ENCODE assay signal across 8 cellular contexts in the genomic region with DNA sequence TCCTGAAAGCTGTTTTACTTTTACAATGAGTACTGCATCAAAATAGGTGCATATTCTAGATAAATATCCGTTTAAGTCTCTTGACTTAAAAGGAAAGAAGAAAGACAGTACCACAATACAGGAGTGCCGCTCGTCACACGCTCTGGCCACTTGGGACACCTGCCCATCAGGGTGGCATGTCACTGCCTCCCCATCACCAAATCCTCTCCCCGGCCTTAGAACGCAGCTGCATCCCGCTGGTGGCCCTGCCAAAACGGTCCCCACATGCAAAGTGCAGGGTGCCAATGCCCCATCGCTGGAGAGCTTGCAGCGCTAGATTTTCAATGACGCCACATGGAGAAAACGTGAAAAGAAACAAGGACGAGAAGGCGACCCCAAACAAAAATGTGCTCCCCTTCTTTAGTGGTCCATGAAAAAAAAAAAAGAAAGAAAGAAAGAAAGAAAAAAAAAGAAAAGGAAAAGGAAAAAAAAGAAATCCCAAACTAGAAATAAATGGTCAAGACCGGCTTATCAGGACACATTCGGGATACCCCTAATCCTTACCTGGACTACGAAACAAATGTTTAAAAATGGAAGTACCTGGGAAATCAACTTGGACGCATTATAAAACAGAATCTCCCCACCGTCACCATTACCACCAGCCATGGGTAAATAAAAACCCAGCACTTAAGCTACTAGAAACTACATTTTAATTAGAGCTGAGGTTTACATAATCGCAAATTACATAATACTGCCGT. TPM values are rescaled to one million over a fixed set of nuclear protein-coding genes. Genes with fewer than 3 reads are reported as not detected.
A peak's percentile ranks its signal among the peaks of the same experiment; 100 is the strongest.
DNase-seq lines count a peak whose midpoint lies in the region; ATAC-seq, FAIRE-seq and TF ChIP-seq lines count a peak whose summit lies in the region.

No MANE protein-coding gene starts in this region.

- H3K9me3 Mint-ChIP-seq in T-cell: no peaks in the 10 kb centered on the region

- peaks cover 45 to 48% (median 47%) of the 10 kb centered on the region in 3 donors for H3K4me1 Mint-ChIP-seq in T-cell

- H3K27me3 Mint-ChIP-seq in T-cell: no peaks in the 10 kb centered on the region

- peak; percentile 24 for DNase-seq in AG08396 (ENCODE audit: low spot score)
- DNase-seq in H54 (ENCODE audit: insufficient read length, low spot score): no peak
- DNase-seq in T-cell: peak in 26 of 34 experiments; percentile 6 to 81 (median 67)
- DNase-seq in brain microvascular endothelial cell: no peak
- peak; percentile 50 for DNase-seq in left lobe of liver (ENCODE audit: low spot score)
- peak; percentile 67 for DNase-seq in stimulated activated CD4-positive, alpha-beta T cell treated with anti-CD3 and anti-CD28 coated beads, Interleukin-4, amount 100 ng/mL, for 1 hour

- H3K27me3 ChIP-seq in brain microvascular endothelial cell (replicated peaks): no peaks in the 10 kb centered on the region

- peak; percentile 36 for FAIRE-seq in H54 (lab: Jason Lieb, UNC)

- no peak overlapping the region for H3K27ac ChIP-seq in brain microvascular endothelial cell

- TF ChIP-seq POLR2A in H54 (IDR thresholded peaks at IDR 0.05; ENCODE audit: low read depth, low read length): no peak
- no peak for TF ChIP-seq POLR2A in GM18505 (IDR thresholded peaks at IDR 0.05; ENCODE audit: borderline replicate concordance, extremely low read depth, insufficient read depth, insufficient read length)

- ATAC-seq in T-cell (replicated peaks in 1 of 4) (peak in 3 of 4 experiments; percentile 41 to 57 (median 48)), left lobe of liver (peak; percentile 9), esophagus mucosa (no peak), GM18505 (IDR thresholded peaks at IDR 0.05; ENCODE audit: unreplicated experiment) (no peak)

- peak overlapping the region; percentile 91 to 98 for H3K27ac Mint-ChIP-seq in T-cell

- H3K36me3 ChIP-seq in brain microvascular endothelial cell (replicated peaks): no peaks in the 10 kb centered on the region

- peak overlapping the region; percentile 87 to 98 (median 96) for H3K4me3 Mint-ChIP-seq in T-cell

- in situ Hi-C loops in brain microvascular endothelial cell (cut with HindIII; ENCODE audit: low pct_ligation_motif_present, low sequenced_read_pairs): no loop called here

- H3K36me3 Mint-ChIP-seq in T-cell: peaks cover 2% of the 10 kb centered on the region

- TF ChIP-seq CTCF in brain microvascular endothelial cell (IDR thresholded peaks at IDR 0.05; ENCODE audit: low read depth, low read length, missing control alignments): peak; percentile 57

- CTCF ChIA-PET in T-cell (lab: Charles Lee): interaction anchor here (0.6 to 1.9 kb wide), 15 partner anchors 13 to 303 kb away, joined by 3 to 15 read pairs (median 4); no protein-coding TSS in a partner anchor

- POLR2A ChIA-PET in T-cell (lab: Charles Lee): interaction anchor here (0.5 to 1.0 kb wide), 10 partner anchors 31 to 457 kb away, joined by 3 to 8 read pairs (median 3); no protein-coding TSS in a partner anchor

- H3K4me3 ChIP-seq in brain microvascular endothelial cell (ENCODE audit: low read depth, low read length): peak overlapping the region; percentile 83

RNA-seq across cellular contexts. Expression of a gene that starts 1.1 kb away (rescaled TPM):
- total RNA-seq in T-cell (100 to 1,000 TPM in 4 of 5 donors, 10 to 100 TPM in 1; 98.9 to 200 (median 167) TPM), left lobe of liver (75.9 TPM), esophagus mucosa (25.5 TPM)

Comparison
In these comparisons a context has a peak if more than half of its experiments do, and no peak if none do; other contexts are left out.
1. DNase-seq: peak in AG08396 (single experiment), T-cell (26 of 34), left lobe of liver (single experiment) and stimulated activated CD4-positive, alpha-beta T cell treated with anti-CD3 and anti-CD28 coated beads, Interleukin-4, amount 100 ng/mL, for 1 hour (single experiment); none in H54 (single experiment) and brain microvascular endothelial cell (single experiment).
2. ATAC-seq: peak in T-cell (3 of 4) and left lobe of liver (single experiment); none in esophagus mucosa (single experiment) and GM18505 (single experiment).